8 cellular contexts compared by ENCODE assay signal in genomic region chr17:74513987-74514631, GRCh38. TPM values are rescaled to one million over a fixed set of nuclear protein-coding genes. Genes with fewer than 3 reads are reported as not detected.
DNase-seq lines count a peak whose midpoint lies in the region; ATAC-seq and TF ChIP-seq lines count a peak whose summit lies in the region.

No MANE protein-coding gene starts in this region.

- no peak overlapping the region for H2AFZ ChIP-seq in fibroblast of lung (ENCODE audit: low read length)

- peaks cover 24% of the 10 kb centered on the region for H3K27me3 Mint-ChIP-seq in activated CD8-positive, alpha-beta T cell treated with anti-CD3 and anti-CD28 coated beads for 36 hours

- no peak overlapping the region for H3K27ac ChIP-seq in fibroblast of lung (ENCODE audit: insufficient read depth, low read length)

- no peak overlapping the region for H3K4me3 ChIP-seq in fibroblast of lung (replicated peaks in 1 of 4; ENCODE audit: control extremely low read depth in 1 of 4, insufficient read depth in 1 of 4, low read depth in 3 of 4, low read length in 4 of 4)

- no peak overlapping the region for H3K4me2 ChIP-seq in fibroblast of lung (ENCODE audit: extremely low read depth, insufficient read depth, low read length)

- intact Hi-C loops in activated CD8-positive, alpha-beta T cell treated with anti-CD3 and anti-CD28 coated beads for 36 hours (cut with micrococcal nuclease) = no loop called here

- TF ChIP-seq CTCF in activated CD8-positive, alpha-beta T cell treated with anti-CD3 and anti-CD28 coated beads for 36 hours (IDR thresholded peaks at IDR 0.05) = no peak
- no peak for TF ChIP-seq CTCF in fibroblast of lung (conservative IDR thresholded peaks at IDR 0.05 in 1 of 2, IDR thresholded peaks at IDR 0.05 in 1 of 2; ENCODE audit: low read depth in 1 of 2, low read length in 2 of 2)

- H3K9me3 ChIP-seq in fibroblast of lung (ENCODE audit: control insufficient read depth, insufficient read depth, low read depth, low read length) = peaks cover 11% of the 10 kb centered on the region

- peaks cover 17% of the 10 kb centered on the region for H3K9me3 Mint-ChIP-seq in activated CD8-positive, alpha-beta T cell treated with anti-CD3 and anti-CD28 coated beads for 36 hours

- no peaks in the 10 kb centered on the region for H3K27me3 ChIP-seq in fibroblast of lung (ENCODE audit: control insufficient read depth, insufficient read depth, low read length)

- no peaks in the 10 kb centered on the region for H4K20me1 ChIP-seq in fibroblast of lung (ENCODE audit: control insufficient read depth, extremely low read depth, insufficient read depth, low read length)

- ATAC-seq in activated CD8-positive, alpha-beta T cell treated with anti-CD3 and anti-CD28 coated beads for 36 hours = peak; percentile 14
- ATAC-seq in HG02973 (IDR thresholded peaks at IDR 0.05; ENCODE audit: unreplicated experiment) = no peak
- no peak for ATAC-seq in HG03571 (IDR thresholded peaks at IDR 0.05; ENCODE audit: unreplicated experiment)

- TF ChIP-seq EP300 in Ishikawa (IDR thresholded peaks at IDR 0.05; ENCODE audit: borderline replicate concordance) = no peak

- no peak overlapping the region for H3K9ac ChIP-seq in fibroblast of lung (ENCODE audit: insufficient read depth, low read length)

- TF ChIP-seq RAD21 in Ishikawa (IDR thresholded peaks at IDR 0.05; ENCODE audit: low read depth) = no peak

- CTCF ChIA-PET in activated CD8-positive, alpha-beta T cell treated with anti-CD3 and anti-CD28 coated beads for 36 hours (lab: Charles Lee) = interaction anchor here (1.6 kb wide), 1 partner anchor 76 kb away, joined by 5 read pairs; no protein-coding TSS in a partner anchor

- H3K4me1 ChIP-seq in fibroblast of lung (ENCODE audit: control insufficient read depth, extremely low read depth, insufficient read depth, low read length) = no peaks in the 10 kb centered on the region

- peak overlapping the region; percentile 85 for H3K27ac Mint-ChIP-seq in activated CD8-positive, alpha-beta T cell treated with anti-CD3 and anti-CD28 coated beads for 36 hours

- H3K36me3 ChIP-seq in fibroblast of lung (ENCODE audit: control insufficient read depth, insufficient read depth, low read length) = no peaks in the 10 kb centered on the region

- H3K36me3 Mint-ChIP-seq in activated CD8-positive, alpha-beta T cell treated with anti-CD3 and anti-CD28 coated beads for 36 hours (ENCODE audit: low read depth) = peaks cover 15% of the 10 kb centered on the region

- H3K4me1 Mint-ChIP-seq in activated CD8-positive, alpha-beta T cell treated with anti-CD3 and anti-CD28 coated beads for 36 hours (ENCODE audit: low read depth) = peaks cover 30% of the 10 kb centered on the region

- DNase-seq in COLO829 (ENCODE audit: low spot score) (peak; percentile 17), fibroblast of lung (ENCODE audit: low read depth in 2 of 2) (peak; percentile 50 to 74), NCI-H524 treated with DMSO at 0.1 percent for 48 hours (lab: John Stamatoyannopoulos, UW) (no peak)
- DNase-seq in activated CD8-positive, alpha-beta T cell treated with anti-CD3 and anti-CD28 coated beads for 36 hours = peak; percentile 84
- peak; percentile 7 for DNase-seq in stimulated activated CD8-positive, alpha-beta memory T cell treated with anti-CD3 and anti-CD28 coated beads, Interleukin-4, amount 100 ng/mL, for 24 hours (ENCODE audit: low read depth)

- no peaks in the 10 kb centered on the region for H3K79me2 ChIP-seq in fibroblast of lung (ENCODE audit: control insufficient read depth, insufficient read depth, low read length)

- H3K4me3 Mint-ChIP-seq in activated CD8-positive, alpha-beta T cell treated with anti-CD3 and anti-CD28 coated beads for 36 hours = peak overlapping the region; percentile 75

- POLR2A ChIA-PET in activated CD8-positive, alpha-beta T cell treated with anti-CD3 and anti-CD28 coated beads for 36 hours (lab: Charles Lee) = interaction anchor here (0.7 kb wide), 1 partner anchor 309 kb away, joined by 4 read pairs; no protein-coding TSS in a partner anchor

TF ChIP-seq in Ishikawa, 13 proteins besides CTCF, POLR2A, EP300 and RAD21:
- TF ChIP-seq USF1 (IDR thresholded peaks at IDR 0.05) (peak; percentile 92), NFIC (IDR thresholded peaks at IDR 0.05) (no peak)
TF ChIP-seq in Ishikawa: peak in this region for 1.

RNA-seq across cellular contexts. Expression of gene CD300LB, which starts 17.2 kb away (rescaled TPM):
- total RNA-seq in activated CD8-positive, alpha-beta T cell treated with anti-CD3 and anti-CD28 coated beads for 36 hours = not detected
- total RNA-seq in fibroblast of lung = not detected in 2 replicates
- polyA plus RNA-seq in fibroblast of lung = not detected in 2 replicates
- not detected in 2 replicates for polyA plus RNA-seq in fibroblast of lung (2012)
- not detected in 2 replicates for polyA minus RNA-seq in fibroblast of lung (ENCODE audit: low replicate concordance)

RNA-seq across cellular contexts. Expression of gene CD300C, which starts 31.8 kb away (rescaled TPM):
- total RNA-seq in activated CD8-positive, alpha-beta T cell treated with anti-CD3 and anti-CD28 coated beads for 36 hours = not detected
- total RNA-seq in fibroblast of lung = not detected in 2 replicates
- polyA plus RNA-seq in fibroblast of lung = not detected in 2 replicates
- not detected in 2 replicates for polyA plus RNA-seq in fibroblast of lung (2012)
- polyA minus RNA-seq in fibroblast of lung (ENCODE audit: low replicate concordance) = not detected in 2 replicates

RNA-seq across cellular contexts. Expression of gene CD300A, which starts 47.7 kb away (rescaled TPM):
- total RNA-seq in activated CD8-positive, alpha-beta T cell treated with anti-CD3 and anti-CD28 coated beads for 36 hours = 1 to 10 TPM; 2.2 to 2.4 TPM
- not detected in 2 replicates for total RNA-seq in fibroblast of lung
- polyA plus RNA-seq in fibroblast of lung = not detected in 2 replicates
- polyA plus RNA-seq in fibroblast of lung (2012) = not detected in 2 replicates
- not detected in 2 replicates for polyA minus RNA-seq in fibroblast of lung (ENCODE audit: low replicate concordance)

RNA-seq across cellular contexts. Expression of gene CD300H, which starts 53.2 kb away (rescaled TPM):
- total RNA-seq in activated CD8-positive, alpha-beta T cell treated with anti-CD3 and anti-CD28 coated beads for 36 hours = not detected
- not detected in 2 replicates for total RNA-seq in fibroblast of lung
- not detected in 2 replicates for polyA plus RNA-seq in fibroblast of lung
- polyA plus RNA-seq in fibroblast of lung (2012) = not detected in 2 replicates
- polyA minus RNA-seq in fibroblast of lung (ENCODE audit: low replicate concordance) = not detected in 2 replicates
